13 cellular contexts compared by ENCODE assay signal in the genomic region with DNA sequence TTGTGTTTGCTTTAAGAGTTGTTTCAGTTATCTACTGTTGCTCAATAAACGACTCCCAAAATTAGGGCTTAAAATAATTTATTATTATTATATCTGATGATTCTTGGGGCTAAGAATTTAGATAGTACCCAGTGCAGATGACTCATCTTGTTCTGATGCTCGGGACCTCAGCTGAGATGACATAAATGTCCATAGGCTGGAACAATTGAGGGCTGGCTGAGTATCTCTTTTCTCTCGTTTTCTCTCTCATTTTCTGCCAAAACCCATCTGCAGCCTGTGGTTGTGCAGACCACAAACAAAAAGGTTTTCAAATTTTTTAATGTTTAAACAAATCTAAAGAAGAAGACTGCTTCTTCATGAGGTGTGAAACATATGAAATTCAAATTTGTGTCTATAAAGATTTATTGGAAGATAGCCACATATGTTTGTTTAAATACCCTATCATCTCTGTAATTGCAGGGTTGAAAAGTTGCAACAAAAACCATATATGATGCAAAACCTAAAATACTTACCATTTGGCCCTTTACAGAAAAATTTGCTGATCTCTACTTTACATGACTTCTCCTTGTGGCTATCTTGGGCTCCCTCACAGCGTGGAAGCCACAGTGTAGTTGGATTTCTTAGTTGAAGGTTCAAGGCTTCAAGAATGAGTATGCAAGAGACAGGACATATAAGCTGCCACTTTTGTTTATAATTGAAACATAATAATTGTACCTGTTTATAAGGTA. TPM values are rescaled to one million over a fixed set of nuclear protein-coding genes. Genes with fewer than 3 reads are reported as not detected.
A peak's percentile ranks its signal among the peaks of the same experiment; 100 is the strongest.
DNase-seq lines count a peak whose midpoint lies in the region; ATAC-seq and TF ChIP-seq lines count a peak whose summit lies in the region.
"Had no signal": no experiment of that assay in that cellular context is flagged by ENCODE, and none has a peak within 500 bp of the region (broad histone marks: within the 10 kb centered on the region; RNA-seq: fewer than 3 reads in every experiment).

No MANE protein-coding gene starts in this region.

- ATAC-seq in GM19043 (IDR thresholded peaks at IDR 0.05; ENCODE audit: low read depth, unreplicated experiment) (peak; percentile 16), left ventricle myocardium superior (no peak)
- ATAC-seq in central memory CD8-positive, alpha-beta T cell (replicated peaks; ENCODE audit: extremely low read depth, poor library complexity, severe bottlenecking), result no peak
- ATAC-seq: pancreas had no signal

- H3F3A ChIP-seq in Loucy (ENCODE audit: low read depth), result peaks cover 22% of the 10 kb centered on the region

- POLR2A ChIA-PET in AG04449 (lab: Yijun Ruan, JAX), result interaction anchor here (0.6 kb wide), 1 partner anchor 11 kb away, joined by 3 read pairs; no protein-coding TSS in a partner anchor

- H3K79me2 ChIP-seq in Loucy (ENCODE audit: insufficient read depth, low read length), result peaks cover 30% of the 10 kb centered on the region

- CTCF ChIA-PET in AG04449 (lab: Yijun Ruan, JAX), result interaction anchor here (0.8 to 1.5 kb wide), 3 partner anchors 14 to 18 kb away, joined by 3 to 4 read pairs (median 4); no protein-coding TSS in a partner anchor

- H3K36me3 ChIP-seq in Loucy (ENCODE audit: insufficient read depth, low read length) (no peaks in the 10 kb centered on the region), SJCRH30 (no peaks in the 10 kb centered on the region)
- H3K36me3 ChIP-seq: pancreas had no signal

- no peaks in the 10 kb centered on the region for H4K20me1 ChIP-seq in Loucy (ENCODE audit: insufficient read depth, low read length, poor library complexity, severe bottlenecking)

- no peaks in the 10 kb centered on the region for H3K27me3 ChIP-seq in Loucy (ENCODE audit: insufficient read depth, low read length, poor library complexity, severe bottlenecking)
- H3K27me3 ChIP-seq in SJCRH30, result no peaks in the 10 kb centered on the region
- H3K27me3 ChIP-seq: pancreas had no signal

- peaks cover 20% of the 10 kb centered on the region for H3K36me3 Mint-ChIP-seq in central memory CD8-positive, alpha-beta T cell (ENCODE audit: insufficient read depth)

- intact Hi-C loops in left ventricle myocardium superior (cut with micrococcal nuclease), result no loop called here

- H3K27ac ChIP-seq in SJCRH30, result no peak overlapping the region
- H3K27ac ChIP-seq: pancreas had no signal

- H3K9ac ChIP-seq in Loucy (ENCODE audit: low read depth, low read length, poor library complexity, severe bottlenecking), result peak overlapping the region; percentile 78

- H3K4me2 ChIP-seq in Loucy (ENCODE audit: low read depth, low read length, poor library complexity, severe bottlenecking), result peak overlapping the region; percentile 87

- no peak overlapping the region for H3K4me3 ChIP-seq in AG04449 (ENCODE audit: low read depth, low read length)
- peak overlapping the region; percentile 66 for H3K4me3 ChIP-seq in Loucy (ENCODE audit: low read length, poor library complexity, severe bottlenecking)
- no peak overlapping the region for H3K4me3 ChIP-seq in SJCRH30
- H3K4me3 ChIP-seq: pancreas had no signal

- peaks cover 93% of the 10 kb centered on the region for H3K4me1 Mint-ChIP-seq in central memory CD8-positive, alpha-beta T cell

- DNase-seq in AG04449 (ENCODE audit: low read depth, low spot score) (peak; percentile 52), NCI-H2029 treated with DMSO at 0.1 percent for 48 hours (lab: John Stamatoyannopoulos, UW) (no peak), SJCRH30 (no peak), left ventricle myocardium superior (no peak), COLO829 (ENCODE audit: low spot score) (no peak)
- no peak for DNase-seq in central memory CD8-positive, alpha-beta T cell (ENCODE audit: low spot score in 2 of 2)
- DNase-seq: central memory CD4-positive, alpha-beta T cell; COR-L47; GOT3; MM.1S; pancreas had no signal

- H3K4me1 ChIP-seq in Loucy (ENCODE audit: insufficient read depth, low read length, poor library complexity, severe bottlenecking) (peaks cover 91% of the 10 kb centered on the region), SJCRH30 (peaks cover 5% of the 10 kb centered on the region; the same call in 1 of the 2 replicates)
- H3K4me1 ChIP-seq: pancreas had no signal

- no peak overlapping the region for H2AFZ ChIP-seq in Loucy (ENCODE audit: low read length)

- peaks cover 7% of the 10 kb centered on the region for H3K9me3 Mint-ChIP-seq in central memory CD8-positive, alpha-beta T cell

- no peak overlapping the region for H3K4me3 Mint-ChIP-seq in central memory CD8-positive, alpha-beta T cell

- no peaks in the 10 kb centered on the region for H3K9me2 ChIP-seq in Loucy (replicated peaks; ENCODE audit: low read depth, low read length)

- TF ChIP-seq CTCF in AG04449 (IDR thresholded peaks at IDR 0.05; ENCODE audit: insufficient read depth, low read length, missing control alignments), result no peak
- no peak for TF ChIP-seq CTCF in Loucy (conservative IDR thresholded peaks at IDR 0.05; ENCODE audit: low read length)

- H3K27ac Mint-ChIP-seq in central memory CD8-positive, alpha-beta T cell (ENCODE audit: low read depth), result peak overlapping the region; percentile 87

- H3K9me3 ChIP-seq in Loucy (ENCODE audit: insufficient read depth, low read depth, low read length) (no peaks in the 10 kb centered on the region), SJCRH30 (replicated peaks) (no peaks in the 10 kb centered on the region)
- H3K9me3 ChIP-seq: pancreas had no signal

- no peaks in the 10 kb centered on the region for H3K27me3 Mint-ChIP-seq in central memory CD8-positive, alpha-beta T cell

RNA-seq across cellular contexts. Expression of a gene that starts 14.8 kb away (rescaled TPM):
- not detected in 2 replicates for total RNA-seq in SJCRH30 (2014; rRNA removed; shearing (Covaris generic))
- 6.9 TPM for total RNA-seq in left ventricle myocardium superior
